Comparison of ENCODE assay signal across 18 cellular contexts in genomic region chr1:87000460-87000859, GRCh38.
DNase-seq lines count a peak whose midpoint lies in the region; ATAC-seq and TF ChIP-seq lines count a peak whose summit lies in the region.
"Had no signal": no experiment of that assay in that cellular context is flagged by ENCODE, and none has a peak within 500 bp of the region (broad histone marks: within the 10 kb centered on the region; RNA-seq: fewer than 3 reads in every experiment).

No MANE protein-coding gene starts in this region.

- no peaks in the 10 kb centered on the region for H3K9me3 Mint-ChIP-seq in Calu3 (ENCODE audit: low read depth, unreplicated experiment)

- peaks cover 3% of the 10 kb centered on the region for H3K4me1 Mint-ChIP-seq in Calu3 (ENCODE audit: low read depth, unreplicated experiment)

- H2AFZ ChIP-seq in smooth muscle cell (ENCODE audit: low read depth), result no peak overlapping the region
- H2AFZ ChIP-seq: GM23248 had no signal

- no peak for TF ChIP-seq CTCF in A673 (conservative IDR thresholded peaks at IDR 0.05; ENCODE audit: low read depth, low read length)
- TF ChIP-seq CTCF in right lobe of liver (IDR thresholded peaks at IDR 0.05), result no peak
- no peak for TF ChIP-seq CTCF in smooth muscle cell (IDR thresholded peaks at IDR 0.05; ENCODE audit: borderline replicate concordance, insufficient read depth, poor library complexity, severe bottlenecking)
- TF ChIP-seq CTCF in Calu3 (IDR thresholded peaks at IDR 0.05; ENCODE audit: unreplicated experiment), result no peak

- DNase-seq in A673 (ENCODE audit: low spot score) (peak; percentile 47), dermis blood vessel endothelial cell (peak; percentile 1), right lobe of liver (no peak), smooth muscle cell (lab: John Stamatoyannopoulos, UW; ENCODE audit: unreplicated experiment) (no peak), Calu3 (no peak), NCI-H2227 (lab: John Stamatoyannopoulos, UW; ENCODE audit: unreplicated experiment) (no peak)
- DNase-seq: 8988T; C1 segment of cervical spinal cord; CD4-positive, alpha-beta memory T cell; COR-L47; DMS79; EL; GDM1; GM23248; H7; HCEC 1CT had no signal

- H3K36me3 ChIP-seq in A673 (ENCODE audit: insufficient read depth, low read length, poor library complexity, severe bottlenecking) (no peaks in the 10 kb centered on the region), right lobe of liver (no peaks in the 10 kb centered on the region), smooth muscle cell (ENCODE audit: low read depth) (no peaks in the 10 kb centered on the region)

- ATAC-seq in right lobe of liver, result peak; percentile 37 to 64 (median 54)
- ATAC-seq: A549, GM12878 had no signal

- no peak overlapping the region for H3K4me2 ChIP-seq in smooth muscle cell
- H3K4me2 ChIP-seq: A549 had no signal

- no peak overlapping the region for H3K9ac ChIP-seq in smooth muscle cell (ENCODE audit: low read depth)
- H3K9ac ChIP-seq: GM23248 had no signal

- H3K9me3 ChIP-seq in A673 (ENCODE audit: low read depth, low read length, poor library complexity, severe bottlenecking) (no peaks in the 10 kb centered on the region), right lobe of liver (no peaks in the 10 kb centered on the region), smooth muscle cell (replicated peaks; ENCODE audit: low read depth) (no peaks in the 10 kb centered on the region)
- H3K9me3 ChIP-seq: A549 had no signal

- POLR2A ChIA-PET in A673 (lab: Charles Lee; ENCODE audit: low non-redundant PET), result no interaction called here

- peaks cover 10% of the 10 kb centered on the region for H4K20me1 ChIP-seq in smooth muscle cell (ENCODE audit: low read depth)

- BruUV-seq in A673 (replicated peaks; lab: Mats Ljungman, UMichigan) (no TSS peak), Calu3 (replicated peaks; lab: Mats Ljungman, UMichigan) (no TSS peak)

- intact Hi-C loops in A673 (cut with micrococcal nuclease; ENCODE audit: unreplicated experiment) (no loop called here), right lobe of liver (cut with DNase I) (no loop called here), Calu3 (cut with micrococcal nuclease; ENCODE audit: unreplicated experiment) (no loop called here)

- H3K79me2 ChIP-seq in smooth muscle cell (ENCODE audit: low read depth), result peaks cover 9% of the 10 kb centered on the region

- no peaks in the 10 kb centered on the region for H3K27me3 Mint-ChIP-seq in Calu3 (ENCODE audit: unreplicated experiment)
- H3K27me3 Mint-ChIP-seq: CD4-positive, alpha-beta memory T cell had no signal

- peaks cover 14% of the 10 kb centered on the region for H3K4me1 ChIP-seq in A673 (ENCODE audit: insufficient read depth, low read length, poor library complexity, severe bottlenecking)
- peaks cover 0 to 11% (median 4%) of the 10 kb centered on the region in 4 donors for H3K4me1 ChIP-seq in right lobe of liver
- no peaks in the 10 kb centered on the region for H3K4me1 ChIP-seq in smooth muscle cell (ENCODE audit: low read depth)
- H3K4me1 ChIP-seq: A549 had no signal

- CTCF ChIA-PET in A673 (lab: Charles Lee), result no interaction called here
- CTCF ChIA-PET in Calu3 (lab: Charles Lee), result interaction anchor here (0.6 kb wide), 1 partner anchor 296 kb away, joined by 3 read pairs; the partner anchor contains the start of gene SH3GLB1

- H3K27ac ChIP-seq in A673 (ENCODE audit: low read depth, low read length, poor library complexity, severe bottlenecking), result no peak overlapping the region
- no peak overlapping the region for H3K27ac ChIP-seq in right lobe of liver
- H3K27ac ChIP-seq in smooth muscle cell (ENCODE audit: low read depth), result no peak overlapping the region
- H3K27ac ChIP-seq: A549, GM23248 had no signal

- H3F3A ChIP-seq in smooth muscle cell (ENCODE audit: low read depth), result no peaks in the 10 kb centered on the region

- no peak overlapping the region for H3K4me3 Mint-ChIP-seq in Calu3 (ENCODE audit: low read depth, unreplicated experiment)
- H3K4me3 Mint-ChIP-seq: CD4-positive, alpha-beta memory T cell had no signal

- no peak overlapping the region for H3K4me3 ChIP-seq in A673 (ENCODE audit: low read depth, low read length, poor library complexity, severe bottlenecking)
- no peak overlapping the region for H3K4me3 ChIP-seq in right lobe of liver
- H3K4me3 ChIP-seq in smooth muscle cell, result no peak overlapping the region
- H3K4me3 ChIP-seq: A549, GM12878, GM23248 had no signal

- TF ChIP-seq POLR2A in right lobe of liver (IDR thresholded peaks at IDR 0.05), result no peak

- H3K27me3 ChIP-seq in A673 (replicated peaks; ENCODE audit: insufficient read depth, low read depth, low read length, poor library complexity), result no peaks in the 10 kb centered on the region
- H3K27me3 ChIP-seq in right lobe of liver, result no peaks in the 10 kb centered on the region
- no peaks in the 10 kb centered on the region for H3K27me3 ChIP-seq in smooth muscle cell (ENCODE audit: low read depth)

- H3K27ac Mint-ChIP-seq in Calu3 (ENCODE audit: unreplicated experiment), result no peak overlapping the region
- H3K27ac Mint-ChIP-seq: CD4-positive, alpha-beta memory T cell had no signal

- WGBS in right lobe of liver (ENCODE audit: insufficient coverage, low coverage, low lambda C conversion rate, missing lambda C conversion rate), result 12% methylated on average over 2 of the region's 2 CpGs
- WGBS in smooth muscle cell (ENCODE audit: low lambda C conversion rate), result 50% methylated on average over 2 of the region's 2 CpGs

- no peaks in the 10 kb centered on the region for H3K36me3 Mint-ChIP-seq in Calu3 (ENCODE audit: insufficient read depth, unreplicated experiment)

Comparison
In these comparisons a context has a peak if more than half of its experiments do, and no peak if none do; other contexts are left out.
1. DNase-seq: peak in A673 (single experiment) and dermis blood vessel endothelial cell (single experiment); none in right lobe of liver (0 of 3), smooth muscle cell (single experiment), Calu3 (single experiment) and NCI-H2227 (single experiment).